In the genomic region with DNA sequence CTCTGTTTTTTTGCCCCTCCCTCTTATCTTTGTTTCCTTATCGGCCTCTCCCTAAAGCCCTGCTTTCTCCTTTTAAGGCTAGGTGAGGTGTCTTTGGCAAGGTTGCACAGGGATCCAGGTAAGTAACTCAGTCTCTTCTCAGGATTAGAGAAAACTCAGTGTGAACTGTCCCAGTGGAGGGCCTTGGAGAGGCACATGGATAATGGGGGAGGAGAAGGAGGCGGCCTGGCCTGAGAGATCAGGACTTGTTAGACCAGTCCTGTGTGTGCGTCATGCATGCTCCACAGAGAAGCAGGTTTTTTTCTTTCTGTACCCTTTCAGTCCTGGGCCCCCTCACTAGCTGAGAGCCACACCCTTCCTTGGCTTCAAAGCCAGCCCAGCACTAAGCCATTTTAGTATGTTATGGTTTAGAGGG, we compare ENCODE assay signal across 1 cellular context.
TF ChIP-seq lines count a peak whose summit lies in the region.

No MANE protein-coding gene starts in this region.

TF ChIP-seq in H1, 55 proteins besides CTCF, POLR2A, EP300 and RAD21:
- TF ChIP-seq CHD2 (IDR thresholded peaks at IDR 0.05; ENCODE audit: low read length) (peak; percentile 58; the same call in 1 of the 2 replicates), KDM4A (IDR thresholded peaks at IDR 0.05; ENCODE audit: low read depth, low read length, severe bottlenecking) (no peak), TAF7 (optimal IDR thresholded peaks at IDR 0.05; ENCODE audit: borderline replicate concordance, low read depth, low read length) (peak; percentile 42), SUZ12 (IDR thresholded peaks at IDR 0.05; ENCODE audit: low read length) (no peak), SIX5 (IDR thresholded peaks at IDR 0.05; ENCODE audit: low read depth, low read length) (no peak), TBP (IDR thresholded peaks at IDR 0.05; ENCODE audit: low read depth, low read length) (peak; percentile 50), CEBPB (IDR thresholded peaks at IDR 0.05; ENCODE audit: low read depth, low read length) (no peak), FOSL1 (IDR thresholded peaks at IDR 0.05; ENCODE audit: insufficient read depth, low read depth, low read length) (no peak), POLR2AphosphoS5 (IDR thresholded peaks at IDR 0.05; ENCODE audit: low read depth, low read length) (peak; percentile 89), RNF2 (IDR thresholded peaks at IDR 0.05; ENCODE audit: borderline replicate concordance, low read depth, low read length, missing control alignments, poor library complexity, severe bottlenecking) (no peak), TEAD4 (IDR thresholded peaks at IDR 0.05; ENCODE audit: low read depth, low read length) (0 out of 2 replicates have a peak, but pooled peaks have one; percentile 5), ASH2L (IDR thresholded peaks at IDR 0.05; ENCODE audit: low read length) (peak; percentile 99), CHD1 (IDR thresholded peaks at IDR 0.05; ENCODE audit: low read depth, low read length) (no peak; the same call in 1 of the 2 replicates), POU5F1 (IDR thresholded peaks at IDR 0.05; ENCODE audit: low read depth, low read length) (no peak), CBX8 (IDR thresholded peaks at IDR 0.05; ENCODE audit: borderline replicate concordance, low read depth, low read length) (no peak), CTBP2 (IDR thresholded peaks at IDR 0.05; ENCODE audit: borderline replicate concordance, insufficient read depth, insufficient read length, low read length) (no peak), SRF (IDR thresholded peaks at IDR 0.05; ENCODE audit: low read depth, low read length) (peak; percentile 90), JUND (IDR thresholded peaks at IDR 0.05; ENCODE audit: low read length) (peak; percentile 65; the same call in 1 of the 2 replicates), NRF1 (IDR thresholded peaks at IDR 0.05; ENCODE audit: low read depth, low read length) (no peak), HDAC2 (IDR thresholded peaks at IDR 0.05; ENCODE audit: borderline replicate concordance in 1 of 2, low read depth in 2 of 2, low read length in 2 of 2) (no peak), JUN (IDR thresholded peaks at IDR 0.05; ENCODE audit: low read depth, low read length) (no peak), EZH2 (IDR thresholded peaks at IDR 0.05; ENCODE audit: low read depth, low read length, severe bottlenecking) (no peak), RXRA (IDR thresholded peaks at IDR 0.05; ENCODE audit: insufficient read depth, low read depth, low read length) (no peak), BRCA1 (IDR thresholded peaks at IDR 0.05; ENCODE audit: low read depth, low read length) (no peak), GTF2F1 (IDR thresholded peaks at IDR 0.05; ENCODE audit: borderline replicate concordance, low read depth, low read length) (no peak), KDM5A (IDR thresholded peaks at IDR 0.05; ENCODE audit: low read length) (no peak), SIN3A (conservative IDR thresholded peaks at IDR 0.05 in 1 of 2, IDR thresholded peaks at IDR 0.05 in 1 of 2; ENCODE audit: low read depth in 1 of 2, low read length in 2 of 2) (no peak), SIRT6 (IDR thresholded peaks at IDR 0.05; ENCODE audit: low read length) (no peak), KDM1A (IDR thresholded peaks at IDR 0.05; ENCODE audit: borderline replicate concordance, low read length) (no peak; the same call in 1 of the 2 replicates), RBBP5 (IDR thresholded peaks at IDR 0.05; ENCODE audit: borderline replicate concordance, low read depth, low read length) (peak; percentile 97), YY1 (IDR thresholded peaks at IDR 0.05; ENCODE audit: low read depth, low read length) (peak; percentile 77), NANOG (IDR thresholded peaks at IDR 0.05; ENCODE audit: insufficient read depth, low read depth, low read length, poor library complexity, severe bottlenecking) (peak; percentile 26), EGR1 (IDR thresholded peaks at IDR 0.05; ENCODE audit: borderline replicate concordance, low read depth, low read length) (no peak), PHF8 (conservative IDR thresholded peaks at IDR 0.05; ENCODE audit: low read depth, low read length) (no peak), HDAC6 (IDR thresholded peaks at IDR 0.05; ENCODE audit: low read depth, low read length) (no peak), SP2 (IDR thresholded peaks at IDR 0.05; ENCODE audit: low read length) (no peak), SAP30 (IDR thresholded peaks at IDR 0.05; ENCODE audit: insufficient read depth, insufficient replicate concordance, low read length) (no peak), SP1 (IDR thresholded peaks at IDR 0.05; ENCODE audit: low read depth, low read length) (peak; percentile 96), CREB1 (IDR thresholded peaks at IDR 0.05) (peak; percentile 82), MAFK (IDR thresholded peaks at IDR 0.05; ENCODE audit: low read depth, low read length) (no peak), TAF1 (IDR thresholded peaks at IDR 0.05; ENCODE audit: low read depth, low read length) (peak; percentile 72), RFX5 (IDR thresholded peaks at IDR 0.05; ENCODE audit: borderline replicate concordance, low read depth, low read length) (no peak), ZNF274 (IDR thresholded peaks at IDR 0.05; ENCODE audit: borderline replicate concordance, extremely low read depth, low read length) (no peak), SP4 (IDR thresholded peaks at IDR 0.05; ENCODE audit: low read length) (no peak), TCF12 (IDR thresholded peaks at IDR 0.05; ENCODE audit: low read depth, low read length) (peak; percentile 78; the same call in 1 of the 2 replicates), GABPA (IDR thresholded peaks at IDR 0.05; ENCODE audit: borderline replicate concordance, insufficient read depth, low read length) (no peak), CBX5 (IDR thresholded peaks at IDR 0.05; ENCODE audit: low read depth, low read length) (no peak), BACH1 (IDR thresholded peaks at IDR 0.05; ENCODE audit: low read length) (no peak), BCL11A (IDR thresholded peaks at IDR 0.05; ENCODE audit: low read depth in 2 of 2, low read length in 2 of 2) (peak in 1 of 2 experiments; percentile 17)
- TF ChIP-seq, protein P1, sequence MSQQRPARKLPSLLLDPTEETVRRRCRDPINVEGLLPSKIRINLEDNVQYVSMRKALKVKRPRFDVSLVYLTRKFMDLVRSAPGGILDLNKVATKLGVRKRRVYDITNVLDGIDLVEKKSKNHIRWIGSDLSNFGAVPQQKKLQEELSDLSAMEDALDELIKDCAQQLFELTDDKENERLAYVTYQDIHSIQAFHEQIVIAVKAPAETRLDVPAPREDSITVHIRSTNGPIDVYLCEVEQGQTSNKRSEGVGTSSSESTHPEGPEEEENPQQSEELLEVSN (IDR thresholded peaks at IDR 0.05): 0 out of 2 replicates have a peak, but pooled peaks have one; percentile 26
- TF ChIP-seq, protein P2, sequence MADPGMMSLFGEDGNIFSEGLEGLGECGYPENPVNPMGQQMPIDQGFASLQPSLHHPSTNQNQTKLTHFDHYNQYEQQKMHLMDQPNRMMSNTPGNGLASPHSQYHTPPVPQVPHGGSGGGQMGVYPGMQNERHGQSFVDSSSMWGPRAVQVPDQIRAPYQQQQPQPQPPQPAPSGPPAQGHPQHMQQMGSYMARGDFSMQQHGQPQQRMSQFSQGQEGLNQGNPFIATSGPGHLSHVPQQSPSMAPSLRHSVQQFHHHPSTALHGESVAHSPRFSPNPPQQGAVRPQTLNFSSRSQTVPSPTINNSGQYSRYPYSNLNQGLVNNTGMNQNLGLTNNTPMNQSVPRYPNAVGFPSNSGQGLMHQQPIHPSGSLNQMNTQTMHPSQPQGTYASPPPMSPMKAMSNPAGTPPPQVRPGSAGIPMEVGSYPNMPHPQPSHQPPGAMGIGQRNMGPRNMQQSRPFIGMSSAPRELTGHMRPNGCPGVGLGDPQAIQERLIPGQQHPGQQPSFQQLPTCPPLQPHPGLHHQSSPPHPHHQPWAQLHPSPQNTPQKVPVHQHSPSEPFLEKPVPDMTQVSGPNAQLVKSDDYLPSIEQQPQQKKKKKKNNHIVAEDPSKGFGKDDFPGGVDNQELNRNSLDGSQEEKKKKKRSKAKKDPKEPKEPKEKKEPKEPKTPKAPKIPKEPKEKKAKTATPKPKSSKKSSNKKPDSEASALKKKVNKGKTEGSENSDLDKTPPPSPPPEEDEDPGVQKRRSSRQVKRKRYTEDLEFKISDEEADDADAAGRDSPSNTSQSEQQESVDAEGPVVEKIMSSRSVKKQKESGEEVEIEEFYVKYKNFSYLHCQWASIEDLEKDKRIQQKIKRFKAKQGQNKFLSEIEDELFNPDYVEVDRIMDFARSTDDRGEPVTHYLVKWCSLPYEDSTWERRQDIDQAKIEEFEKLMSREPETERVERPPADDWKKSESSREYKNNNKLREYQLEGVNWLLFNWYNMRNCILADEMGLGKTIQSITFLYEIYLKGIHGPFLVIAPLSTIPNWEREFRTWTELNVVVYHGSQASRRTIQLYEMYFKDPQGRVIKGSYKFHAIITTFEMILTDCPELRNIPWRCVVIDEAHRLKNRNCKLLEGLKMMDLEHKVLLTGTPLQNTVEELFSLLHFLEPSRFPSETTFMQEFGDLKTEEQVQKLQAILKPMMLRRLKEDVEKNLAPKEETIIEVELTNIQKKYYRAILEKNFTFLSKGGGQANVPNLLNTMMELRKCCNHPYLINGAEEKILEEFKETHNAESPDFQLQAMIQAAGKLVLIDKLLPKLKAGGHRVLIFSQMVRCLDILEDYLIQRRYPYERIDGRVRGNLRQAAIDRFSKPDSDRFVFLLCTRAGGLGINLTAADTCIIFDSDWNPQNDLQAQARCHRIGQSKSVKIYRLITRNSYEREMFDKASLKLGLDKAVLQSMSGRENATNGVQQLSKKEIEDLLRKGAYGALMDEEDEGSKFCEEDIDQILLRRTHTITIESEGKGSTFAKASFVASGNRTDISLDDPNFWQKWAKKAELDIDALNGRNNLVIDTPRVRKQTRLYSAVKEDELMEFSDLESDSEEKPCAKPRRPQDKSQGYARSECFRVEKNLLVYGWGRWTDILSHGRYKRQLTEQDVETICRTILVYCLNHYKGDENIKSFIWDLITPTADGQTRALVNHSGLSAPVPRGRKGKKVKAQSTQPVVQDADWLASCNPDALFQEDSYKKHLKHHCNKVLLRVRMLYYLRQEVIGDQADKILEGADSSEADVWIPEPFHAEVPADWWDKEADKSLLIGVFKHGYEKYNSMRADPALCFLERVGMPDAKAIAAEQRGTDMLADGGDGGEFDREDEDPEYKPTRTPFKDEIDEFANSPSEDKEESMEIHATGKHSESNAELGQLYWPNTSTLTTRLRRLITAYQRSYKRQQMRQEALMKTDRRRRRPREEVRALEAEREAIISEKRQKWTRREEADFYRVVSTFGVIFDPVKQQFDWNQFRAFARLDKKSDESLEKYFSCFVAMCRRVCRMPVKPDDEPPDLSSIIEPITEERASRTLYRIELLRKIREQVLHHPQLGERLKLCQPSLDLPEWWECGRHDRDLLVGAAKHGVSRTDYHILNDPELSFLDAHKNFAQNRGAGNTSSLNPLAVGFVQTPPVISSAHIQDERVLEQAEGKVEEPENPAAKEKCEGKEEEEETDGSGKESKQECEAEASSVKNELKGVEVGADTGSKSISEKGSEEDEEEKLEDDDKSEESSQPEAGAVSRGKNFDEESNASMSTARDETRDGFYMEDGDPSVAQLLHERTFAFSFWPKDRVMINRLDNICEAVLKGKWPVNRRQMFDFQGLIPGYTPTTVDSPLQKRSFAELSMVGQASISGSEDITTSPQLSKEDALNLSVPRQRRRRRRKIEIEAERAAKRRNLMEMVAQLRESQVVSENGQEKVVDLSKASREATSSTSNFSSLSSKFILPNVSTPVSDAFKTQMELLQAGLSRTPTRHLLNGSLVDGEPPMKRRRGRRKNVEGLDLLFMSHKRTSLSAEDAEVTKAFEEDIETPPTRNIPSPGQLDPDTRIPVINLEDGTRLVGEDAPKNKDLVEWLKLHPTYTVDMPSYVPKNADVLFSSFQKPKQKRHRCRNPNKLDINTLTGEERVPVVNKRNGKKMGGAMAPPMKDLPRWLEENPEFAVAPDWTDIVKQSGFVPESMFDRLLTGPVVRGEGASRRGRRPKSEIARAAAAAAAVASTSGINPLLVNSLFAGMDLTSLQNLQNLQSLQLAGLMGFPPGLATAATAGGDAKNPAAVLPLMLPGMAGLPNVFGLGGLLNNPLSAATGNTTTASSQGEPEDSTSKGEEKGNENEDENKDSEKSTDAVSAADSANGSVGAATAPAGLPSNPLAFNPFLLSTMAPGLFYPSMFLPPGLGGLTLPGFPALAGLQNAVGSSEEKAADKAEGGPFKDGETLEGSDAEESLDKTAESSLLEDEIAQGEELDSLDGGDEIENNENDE (IDR thresholded peaks at IDR 0.05; ENCODE audit: insufficient replicate concordance, low read length): no peak
- TF ChIP-seq, protein P3, sequence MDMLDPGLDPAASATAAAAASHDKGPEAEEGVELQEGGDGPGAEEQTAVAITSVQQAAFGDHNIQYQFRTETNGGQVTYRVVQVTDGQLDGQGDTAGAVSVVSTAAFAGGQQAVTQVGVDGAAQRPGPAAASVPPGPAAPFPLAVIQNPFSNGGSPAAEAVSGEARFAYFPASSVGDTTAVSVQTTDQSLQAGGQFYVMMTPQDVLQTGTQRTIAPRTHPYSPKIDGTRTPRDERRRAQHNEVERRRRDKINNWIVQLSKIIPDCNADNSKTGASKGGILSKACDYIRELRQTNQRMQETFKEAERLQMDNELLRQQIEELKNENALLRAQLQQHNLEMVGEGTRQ (IDR thresholded peaks at IDR 0.05; ENCODE audit: low read length): no peak
- TF ChIP-seq, protein P4, sequence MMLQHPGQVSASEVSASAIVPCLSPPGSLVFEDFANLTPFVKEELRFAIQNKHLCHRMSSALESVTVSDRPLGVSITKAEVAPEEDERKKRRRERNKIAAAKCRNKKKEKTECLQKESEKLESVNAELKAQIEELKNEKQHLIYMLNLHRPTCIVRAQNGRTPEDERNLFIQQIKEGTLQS (IDR thresholded peaks at IDR 0.05; ENCODE audit: insufficient read depth, low read depth, low read length): no peak
- TF ChIP-seq, protein P5, sequence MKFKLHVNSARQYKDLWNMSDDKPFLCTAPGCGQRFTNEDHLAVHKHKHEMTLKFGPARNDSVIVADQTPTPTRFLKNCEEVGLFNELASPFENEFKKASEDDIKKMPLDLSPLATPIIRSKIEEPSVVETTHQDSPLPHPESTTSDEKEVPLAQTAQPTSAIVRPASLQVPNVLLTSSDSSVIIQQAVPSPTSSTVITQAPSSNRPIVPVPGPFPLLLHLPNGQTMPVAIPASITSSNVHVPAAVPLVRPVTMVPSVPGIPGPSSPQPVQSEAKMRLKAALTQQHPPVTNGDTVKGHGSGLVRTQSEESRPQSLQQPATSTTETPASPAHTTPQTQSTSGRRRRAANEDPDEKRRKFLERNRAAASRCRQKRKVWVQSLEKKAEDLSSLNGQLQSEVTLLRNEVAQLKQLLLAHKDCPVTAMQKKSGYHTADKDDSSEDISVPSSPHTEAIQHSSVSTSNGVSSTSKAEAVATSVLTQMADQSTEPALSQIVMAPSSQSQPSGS (IDR thresholded peaks at IDR 0.05; ENCODE audit: low read length): peak; percentile 62
- TF ChIP-seq, protein P6, sequence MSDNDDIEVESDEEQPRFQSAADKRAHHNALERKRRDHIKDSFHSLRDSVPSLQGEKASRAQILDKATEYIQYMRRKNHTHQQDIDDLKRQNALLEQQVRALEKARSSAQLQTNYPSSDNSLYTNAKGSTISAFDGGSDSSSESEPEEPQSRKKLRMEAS (IDR thresholded peaks at IDR 0.05): peak; percentile 92
